ENCODE assay signal across 19 cellular contexts in the genomic region with DNA sequence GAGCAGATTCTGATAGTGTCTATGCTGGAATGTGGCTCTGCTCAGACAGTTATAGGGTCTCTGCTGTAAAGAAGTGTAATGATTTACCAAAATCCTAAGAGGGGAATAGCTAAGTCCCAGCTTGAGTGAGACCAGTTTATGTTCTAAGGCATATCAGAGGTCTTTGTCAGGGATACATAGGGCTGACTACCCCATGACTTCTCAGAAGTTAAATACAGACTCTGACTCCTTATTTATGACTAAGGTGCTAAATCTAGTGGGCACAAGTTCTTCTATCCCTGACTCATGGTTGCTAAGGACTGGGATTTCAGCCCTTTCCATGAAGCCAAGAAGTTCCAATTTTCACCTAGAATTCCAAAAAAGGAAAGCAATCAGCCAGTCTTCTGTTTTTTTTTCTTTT.
"Had no signal": no experiment of that assay in that cellular context is flagged by ENCODE, and none has a peak within 500 bp of the region (broad histone marks: within the 10 kb centered on the region; RNA-seq: fewer than 3 reads in every experiment).

No MANE protein-coding gene starts in this region.

- H3K4me3 ChIP-seq: ascending aorta, esophagus muscularis mucosa, heart left ventricle, left lung, skin epidermis, tibial artery, uterus had no signal

- H3K36me3 ChIP-seq: ascending aorta, esophagus muscularis mucosa, heart left ventricle, left lung, neutrophil, tibial artery, uterus had no signal

- DNase-seq: activated naive CD4-positive, alpha-beta T cell treated with Interleukin-2 at 50 U/mL for 16 hours; activated naive CD8-positive, alpha-beta T cell treated with anti-CD3 and anti-CD28 coated beads, Interleukin-2, amount 50 U/mL, for 24 hours; foreskin melanocyte; heart left ventricle; islet precursor cell; left lung; natural killer cell; posterior cingulate gyrus; retina; stimulated activated CD4-positive, alpha-beta T cell treated with anti-CD3 and anti-CD28 coated beads, Interleukin-15, amount 100 ng/mL, for 24 hours; stimulated activated CD4-positive, alpha-beta T cell treated with anti-CD3 and anti-CD28 coated beads, Interleukin-4, amount 100 ng/mL, for 1 hour; stimulated activated naive B cell treated with anti-CD40 and anti-IgM and Interleukin-4, amounts not matched to agents 10 μg/mL and 1 μg/mL and 100 μg/mL, for 72 hours; tibial artery; uterus had no signal

- H3K4me1 ChIP-seq: ascending aorta, esophagus muscularis mucosa, heart left ventricle, left lung, tibial artery, uterus had no signal

- H3K27me3 ChIP-seq: ascending aorta, esophagus muscularis mucosa, heart left ventricle, left lung, neutrophil, tibial artery, uterus had no signal

- H3K27ac ChIP-seq: ascending aorta, esophagus muscularis mucosa, heart left ventricle, left lung, neutrophil, skin epidermis, tibial artery, uterus had no signal

- H3K9me3 ChIP-seq: neutrophil, uterus had no signal

- ATAC-seq: activated CD4-positive, CD25-positive, alpha-beta regulatory T cell treated with anti-CD3 and anti-CD28 coated beads, Interleukin-2, amount 50 U/mL, for 24 hours; activated naive CD8-positive, alpha-beta T cell treated with anti-CD3 and anti-CD28 coated beads, Interleukin-2, amount 50 U/mL, for 24 hours; heart left ventricle; left lung; natural killer cell; stimulated activated naive B cell treated with anti-CD40 and anti-IgM and Interleukin-4, amounts not matched to agents 10 μg/mL and 1 μg/mL and 100 μg/mL, for 72 hours had no signal
